In the genomic region with DNA sequence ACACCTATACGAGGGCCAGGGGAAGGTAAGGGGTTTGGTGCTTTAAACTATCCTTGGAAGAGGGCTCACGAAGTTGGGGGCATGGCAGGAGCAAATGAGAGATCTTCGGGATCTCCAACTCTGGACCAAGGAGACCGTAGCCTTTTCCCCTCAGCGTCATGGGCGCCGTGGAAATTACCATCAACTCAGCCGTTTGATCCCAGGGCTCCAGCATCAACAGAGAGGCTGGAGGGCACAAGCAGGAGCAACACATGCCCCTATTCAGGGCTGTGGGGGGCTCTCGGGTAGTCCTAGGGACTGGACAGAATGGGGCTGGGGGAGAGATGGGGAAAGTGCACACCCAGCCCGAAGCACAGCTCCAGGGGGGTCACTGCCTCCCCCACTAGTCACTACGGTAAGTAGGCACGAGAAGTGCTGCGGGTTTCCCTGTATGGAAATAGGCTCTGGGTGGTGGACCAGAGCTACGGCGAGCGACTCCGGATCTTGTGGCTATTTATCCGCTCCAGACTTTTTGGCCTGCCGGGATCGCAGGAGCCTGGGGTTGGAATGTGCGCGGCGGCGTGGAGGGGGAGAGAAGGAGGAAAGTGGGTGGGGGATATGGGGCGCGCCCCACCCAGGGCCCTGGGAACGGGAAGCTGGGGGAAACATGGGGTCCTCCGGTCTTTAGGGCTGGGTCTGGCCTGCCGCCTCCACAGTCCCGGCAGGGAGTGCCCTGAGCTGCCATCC, we compare ENCODE assay signal across 1 cellular context.
TF ChIP-seq lines count a peak whose summit lies in the region.

No MANE protein-coding gene starts in this region.

TF ChIP-seq in H1, 55 proteins besides CTCF, POLR2A, EP300 and RAD21:
- peak; percentile 70 for TF ChIP-seq YY1 (IDR thresholded peaks at IDR 0.05; ENCODE audit: low read depth, low read length)
- TF ChIP-seq KDM4A (IDR thresholded peaks at IDR 0.05; ENCODE audit: low read depth, low read length, severe bottlenecking) = peak; percentile 67
- no peak for TF ChIP-seq CREB1 (IDR thresholded peaks at IDR 0.05)
- TF ChIP-seq EGR1 (IDR thresholded peaks at IDR 0.05; ENCODE audit: borderline replicate concordance, low read depth, low read length) = 0 out of 2 replicates have a peak, but pooled peaks have one; percentile 34
- TF ChIP-seq NANOG (IDR thresholded peaks at IDR 0.05; ENCODE audit: insufficient read depth, low read depth, low read length, poor library complexity, severe bottlenecking) = peak; percentile 24
- TF ChIP-seq GTF2F1 (IDR thresholded peaks at IDR 0.05; ENCODE audit: borderline replicate concordance, low read depth, low read length) = no peak
- no peak for TF ChIP-seq NRF1 (IDR thresholded peaks at IDR 0.05; ENCODE audit: low read depth, low read length)
- peak; percentile 44 to 58; a peak in 1 of 4 replicates for TF ChIP-seq SIN3A (conservative IDR thresholded peaks at IDR 0.05 in 1 of 2, IDR thresholded peaks at IDR 0.05 in 1 of 2; ENCODE audit: low read depth in 1 of 2, low read length in 2 of 2)
- peak; percentile 94 for TF ChIP-seq SP1 (IDR thresholded peaks at IDR 0.05; ENCODE audit: low read depth, low read length)
- TF ChIP-seq FOSL1 (IDR thresholded peaks at IDR 0.05; ENCODE audit: insufficient read depth, low read depth, low read length) = no peak
- no peak for TF ChIP-seq SIRT6 (IDR thresholded peaks at IDR 0.05; ENCODE audit: low read length)
- no peak for TF ChIP-seq PHF8 (conservative IDR thresholded peaks at IDR 0.05; ENCODE audit: low read depth, low read length)
- no peak for TF ChIP-seq SIX5 (IDR thresholded peaks at IDR 0.05; ENCODE audit: low read depth, low read length)
- TF ChIP-seq TEAD4 (IDR thresholded peaks at IDR 0.05; ENCODE audit: low read depth, low read length) = peak; percentile 92
